Comparison of ENCODE assay signal across 8 cellular contexts in the genomic region with DNA sequence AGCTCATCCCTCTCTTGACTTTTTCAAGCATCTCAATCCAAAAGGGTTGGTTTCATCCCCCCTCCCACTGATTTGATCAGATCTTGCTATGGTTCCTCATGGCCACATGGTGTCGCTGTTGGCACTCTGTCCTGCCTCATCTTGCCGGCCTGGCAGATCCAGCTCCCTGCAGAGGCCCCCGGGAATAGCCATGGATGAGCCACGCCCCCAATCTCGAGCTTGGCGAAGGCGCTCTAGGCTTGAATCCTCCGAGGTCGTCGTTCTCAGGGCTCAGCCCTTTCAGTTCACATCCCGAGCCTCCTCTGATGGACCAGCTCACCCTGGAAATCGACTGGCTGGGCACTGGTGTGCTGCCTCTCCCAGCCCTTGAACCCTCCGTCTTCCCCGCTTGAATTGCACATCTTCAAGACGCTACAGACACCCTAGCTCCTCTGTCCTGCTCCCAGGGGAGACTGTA.
DNase-seq lines count a peak whose midpoint lies in the region; ATAC-seq, FAIRE-seq and TF ChIP-seq lines count a peak whose summit lies in the region.

No MANE protein-coding gene starts in this region.

- H3K9ac ChIP-seq in ES-I3 (ENCODE audit: low read depth, low read length), result peak overlapping the region; percentile 28; the same call in 1 of the 2 replicates
- no peak overlapping the region for H3K9ac ChIP-seq in HUES6 (ENCODE audit: low read length)
- no peak overlapping the region for H3K9ac ChIP-seq in GM12878 (ENCODE audit: control insufficient read depth, insufficient read depth, low read length)

- CTCF ChIA-PET in GM12878 (lab: Yijun Ruan, JAX), result interaction anchor here (0.8 to 2.2 kb wide), 12 partner anchors 10 to 507 kb away, joined by 3 to 12 read pairs (median 4); no protein-coding TSS in a partner anchor

- H3K27me3 ChIP-seq in HUES6 (ENCODE audit: control insufficient read depth, insufficient read depth, low read length) (peaks cover 10% of the 10 kb centered on the region), GM12878 (replicated peaks in 1 of 2; ENCODE audit: control insufficient read depth in 2 of 2, insufficient read depth in 2 of 2, low read length in 1 of 2) (no peaks in the 10 kb centered on the region), gastrocnemius medialis (peaks cover 0 to 4% (median 2%) of the 10 kb centered on the region in 3 donors)

- RAD21 ChIA-PET in GM12878 (lab: Charles Lee; ENCODE audit: unreplicated experiment), result interaction anchor here (0.9 kb wide), 1 partner anchor 254 kb away, joined by 3 read pairs; no protein-coding TSS in a partner anchor

- H3K36me3 ChIP-seq in ES-I3 (ENCODE audit: insufficient read depth, low read length) (no peaks in the 10 kb centered on the region), HUES6 (ENCODE audit: control insufficient read depth, insufficient read depth, low read length) (no peaks in the 10 kb centered on the region), GM12878 (ENCODE audit: control insufficient read depth in 2 of 2, insufficient read depth in 2 of 2, low read length in 1 of 2) (no peaks in the 10 kb centered on the region), gastrocnemius medialis (no peaks in the 10 kb centered on the region)

- POLR2A ChIA-PET in GM12878 (lab: Charles Lee), result no interaction called here

- no TSS peak for BruUV-seq in GM12878 (replicated peaks; lab: Mats Ljungman, UMichigan)

- TF ChIP-seq EP300 in GM12878 (IDR thresholded peaks at IDR 0.05; ENCODE audit: borderline replicate concordance in 1 of 2, control insufficient read depth in 1 of 2, low read depth in 2 of 2, low read length in 2 of 2), result no peak

- TF ChIP-seq CTCF in GM12878 (IDR thresholded peaks at IDR 0.05 in 2 of 3, conservative IDR thresholded peaks at IDR 0.05 in 1 of 3; ENCODE audit: control insufficient read depth in 2 of 3, extremely low read depth in 1 of 3, insufficient read depth in 1 of 3, low read depth in 3 of 3, low read length in 3 of 3) (peak; percentile 71 to 81 (median 72)), gastrocnemius medialis (IDR thresholded peaks at IDR 0.05 in 4 of 5, conservative IDR thresholded peaks at IDR 0.05 in 1 of 5) (peak; percentile 58 to 79 (median 65))

- peak; percentile 81 for ATAC-seq in GM12878
- ATAC-seq in gastrocnemius medialis, result peak; percentile 46 to 47
- no peak for ATAC-seq in GM21526 (IDR thresholded peaks at IDR 0.05; ENCODE audit: low FRiP score, unreplicated experiment)
- no peak for ATAC-seq in HG03342 (IDR thresholded peaks at IDR 0.05; ENCODE audit: unreplicated experiment)

- FAIRE-seq in GM12878 (lab: Jason Lieb, UNC), result peak; percentile 7

- H3K4me2 ChIP-seq in GM12878 (ENCODE audit: control insufficient read depth, insufficient read depth), result no peak overlapping the region

- H3K27ac ChIP-seq in HUES6 (ENCODE audit: low read depth, low read length), result no peak overlapping the region
- no peak overlapping the region for H3K27ac ChIP-seq in GM12878 (ENCODE audit: control insufficient read depth, insufficient read depth)
- H3K27ac ChIP-seq in gastrocnemius medialis, result no peak overlapping the region

- H4K20me1 ChIP-seq in GM12878 (ENCODE audit: control insufficient read depth, insufficient read depth), result no peaks in the 10 kb centered on the region

- H3K79me2 ChIP-seq in GM12878 (ENCODE audit: control insufficient read depth, insufficient read depth, low read length), result no peaks in the 10 kb centered on the region

- WGBS in GM12878 (ENCODE audit: insufficient coverage, insufficient replicate concordance, low lambda C conversion rate, missing lambda C conversion rate), result under 1% methylated on average over 15 of the region's 15 CpGs

- H3K4me1 ChIP-seq in ES-I3 (ENCODE audit: insufficient read depth, low read length) (no peaks in the 10 kb centered on the region), HUES6 (ENCODE audit: control insufficient read depth, insufficient read depth, low read length) (0 out of 2 replicates have a peak, but pooled peaks cover 4% of the 10 kb centered on the region), GM12878 (ENCODE audit: control insufficient read depth, insufficient read depth, low read length) (no peaks in the 10 kb centered on the region), gastrocnemius medialis (no peaks in the 10 kb centered on the region)

- TF ChIP-seq RAD21 in GM12878 (IDR thresholded peaks at IDR 0.05; ENCODE audit: insufficient read depth, low read depth, low read length), result peak; percentile 79

- DNase-seq in NCI-H82 (lab: John Stamatoyannopoulos, UW) (peak; percentile 95), GM12878 (ENCODE audit: low read depth, low spot score) (no peak), iPS DF 4.7 (ENCODE audit: extremely low read depth, low spot score) (peak; percentile 16), gastrocnemius medialis (peak; percentile 20 to 47)

- H2AFZ ChIP-seq in GM12878 (ENCODE audit: control insufficient read depth, low read depth, low read length), result no peak overlapping the region

- intact Hi-C loops in GM12878 (cut with micrococcal nuclease; ENCODE audit: unreplicated experiment) (loop anchor here (10.0 kb wide), 1 partner anchor 250 kb away; no protein-coding TSS in a partner anchor), gastrocnemius medialis (cut with DNase I; ENCODE audit: low total_unique reads) (no loop called here)

- SMC1A ChIA-PET in GM12878 (lab: Charles Lee; ENCODE audit: uncharacterized antibody, unreplicated experiment), result interaction anchor here (0.8 to 1.6 kb wide), 2 partner anchors 1081 to 1977 kb away, joined by 3 to 4 read pairs; no protein-coding TSS in a partner anchor

- in situ Hi-C loops in GM12878 (cut with MboI) (no loop called here), gastrocnemius medialis (cut with MboI; ENCODE audit: low sequenced_read_pairs in 4 of 4) (no loop called here)

- peak overlapping the region; percentile 45 for H3K4me3 ChIP-seq in HUES6 (ENCODE audit: low read depth, low read length)
- no peak overlapping the region for H3K4me3 ChIP-seq in GM12878
- H3K4me3 ChIP-seq in gastrocnemius medialis, result peak overlapping the region in 2 of 4 donors; percentile 22 to 26

- H3K9me3 ChIP-seq in ES-I3 (ENCODE audit: control insufficient read depth, insufficient read depth, low read length), result no peaks in the 10 kb centered on the region
- no peaks in the 10 kb centered on the region for H3K9me3 ChIP-seq in HUES6 (ENCODE audit: control insufficient read depth, insufficient read depth, low read depth, low read length)
- no peaks in the 10 kb centered on the region for H3K9me3 ChIP-seq in GM12878 (replicated peaks; ENCODE audit: control insufficient read depth, insufficient read depth, low read length)
- H3K9me3 ChIP-seq in gastrocnemius medialis, result no peaks in the 10 kb centered on the region

- TF ChIP-seq POLR2A in GM12878 (IDR thresholded peaks at IDR 0.05; ENCODE audit: low read depth, low read length) (no peak), gastrocnemius medialis (IDR thresholded peaks at IDR 0.05) (no peak)

TF ChIP-seq in GM12878, 131 proteins besides CTCF, POLR2A, EP300 and RAD21:
- peak; percentile 73; the same call in 1 of the 2 replicates for TF ChIP-seq SMC3 (IDR thresholded peaks at IDR 0.05; ENCODE audit: borderline replicate concordance, low read length)
- TF ChIP-seq PML (IDR thresholded peaks at IDR 0.05; ENCODE audit: low read length), result no peak

Comparison
In these comparisons a context has a peak if more than half of its experiments do, and no peak if none do; other contexts are left out.
1. ATAC-seq: peak in GM12878 (single experiment) and gastrocnemius medialis (2 of 2); none in GM21526 (single experiment) and HG03342 (single experiment).